In the genomic region with DNA sequence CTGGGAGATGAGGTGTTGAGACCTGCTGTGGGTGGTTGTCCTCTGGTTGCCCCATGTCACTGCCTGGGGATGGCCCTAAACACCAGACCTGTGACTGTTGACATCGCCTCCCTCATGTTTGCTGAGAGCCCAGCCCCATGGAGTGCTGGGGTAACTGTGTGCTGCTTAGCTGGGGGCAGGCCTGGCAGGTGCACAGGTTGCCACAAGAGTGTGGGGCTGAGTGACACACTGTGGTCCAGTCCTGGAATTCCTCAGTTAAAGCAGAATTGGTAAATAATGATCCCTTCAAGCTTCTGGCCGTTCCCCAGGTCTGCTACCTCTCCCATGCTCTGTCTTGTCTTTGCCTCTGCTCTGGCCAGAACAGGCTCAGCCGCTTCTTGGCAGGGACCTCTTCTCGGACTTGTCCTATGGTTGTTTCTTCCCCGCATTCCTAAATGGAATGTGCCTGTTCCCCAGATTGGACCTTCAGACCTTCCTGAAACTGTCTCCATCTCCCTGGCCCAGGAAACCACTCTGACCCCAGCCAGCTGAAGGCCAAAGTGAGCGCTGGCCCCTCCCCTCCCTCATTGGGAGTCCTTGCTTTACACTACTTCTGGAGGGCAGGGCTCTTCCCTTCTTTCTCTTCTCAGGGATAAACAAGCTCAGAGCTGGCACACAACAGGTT, we compare ENCODE assay signal across 1 cellular context.
TF ChIP-seq lines count a peak whose summit lies in the region.

No MANE protein-coding gene starts in this region.

TF ChIP-seq in SK-N-SH treated with all-trans-retinoic acid at 6 μM for 48 hours, 23 proteins besides CTCF, POLR2A, EP300 and RAD21 (continued from another document):
- TF ChIP-seq, protein P1, sequence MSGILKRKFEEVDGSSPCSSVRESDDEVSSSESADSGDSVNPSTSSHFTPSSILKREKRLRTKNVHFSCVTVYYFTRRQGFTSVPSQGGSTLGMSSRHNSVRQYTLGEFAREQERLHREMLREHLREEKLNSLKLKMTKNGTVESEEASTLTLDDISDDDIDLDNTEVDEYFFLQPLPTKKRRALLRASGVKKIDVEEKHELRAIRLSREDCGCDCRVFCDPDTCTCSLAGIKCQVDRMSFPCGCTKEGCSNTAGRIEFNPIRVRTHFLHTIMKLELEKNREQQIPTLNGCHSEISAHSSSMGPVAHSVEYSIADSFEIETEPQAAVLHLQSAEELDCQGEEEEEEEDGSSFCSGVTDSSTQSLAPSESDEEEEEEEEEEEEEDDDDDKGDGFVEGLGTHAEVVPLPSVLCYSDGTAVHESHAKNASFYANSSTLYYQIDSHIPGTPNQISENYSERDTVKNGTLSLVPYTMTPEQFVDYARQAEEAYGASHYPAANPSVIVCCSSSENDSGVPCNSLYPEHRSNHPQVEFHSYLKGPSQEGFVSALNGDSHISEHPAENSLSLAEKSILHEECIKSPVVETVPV (CRISPR knock-in tag; IDR thresholded peaks at IDR 0.05): no peak
- TF ChIP-seq, protein P2, sequence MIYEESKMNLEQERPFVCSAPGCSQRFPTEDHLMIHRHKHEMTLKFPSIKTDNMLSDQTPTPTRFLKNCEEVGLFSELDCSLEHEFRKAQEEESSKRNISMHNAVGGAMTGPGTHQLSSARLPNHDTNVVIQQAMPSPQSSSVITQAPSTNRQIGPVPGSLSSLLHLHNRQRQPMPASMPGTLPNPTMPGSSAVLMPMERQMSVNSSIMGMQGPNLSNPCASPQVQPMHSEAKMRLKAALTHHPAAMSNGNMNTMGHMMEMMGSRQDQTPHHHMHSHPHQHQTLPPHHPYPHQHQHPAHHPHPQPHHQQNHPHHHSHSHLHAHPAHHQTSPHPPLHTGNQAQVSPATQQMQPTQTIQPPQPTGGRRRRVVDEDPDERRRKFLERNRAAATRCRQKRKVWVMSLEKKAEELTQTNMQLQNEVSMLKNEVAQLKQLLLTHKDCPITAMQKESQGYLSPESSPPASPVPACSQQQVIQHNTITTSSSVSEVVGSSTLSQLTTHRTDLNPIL (CRISPR knock-in tag; IDR thresholded peaks at IDR 0.05; ENCODE audit: low read depth): no peak
- TF ChIP-seq SNAI2 (CRISPR knock-in tag; IDR thresholded peaks at IDR 0.05) (no peak), RARB (CRISPR knock-in tag; IDR thresholded peaks at IDR 0.05) (no peak), TOX (CRISPR knock-in tag; IDR thresholded peaks at IDR 0.05; ENCODE audit: borderline replicate concordance) (no peak), BACH2 (CRISPR knock-in tag; IDR thresholded peaks at IDR 0.05; ENCODE audit: borderline replicate concordance) (no peak), ISL1 (CRISPR knock-in tag; IDR thresholded peaks at IDR 0.05) (no peak), ESRRG (CRISPR knock-in tag; IDR thresholded peaks at IDR 0.05) (no peak), OSR1 (CRISPR knock-in tag; IDR thresholded peaks at IDR 0.05) (no peak)
- TF ChIP-seq, protein P3, sequence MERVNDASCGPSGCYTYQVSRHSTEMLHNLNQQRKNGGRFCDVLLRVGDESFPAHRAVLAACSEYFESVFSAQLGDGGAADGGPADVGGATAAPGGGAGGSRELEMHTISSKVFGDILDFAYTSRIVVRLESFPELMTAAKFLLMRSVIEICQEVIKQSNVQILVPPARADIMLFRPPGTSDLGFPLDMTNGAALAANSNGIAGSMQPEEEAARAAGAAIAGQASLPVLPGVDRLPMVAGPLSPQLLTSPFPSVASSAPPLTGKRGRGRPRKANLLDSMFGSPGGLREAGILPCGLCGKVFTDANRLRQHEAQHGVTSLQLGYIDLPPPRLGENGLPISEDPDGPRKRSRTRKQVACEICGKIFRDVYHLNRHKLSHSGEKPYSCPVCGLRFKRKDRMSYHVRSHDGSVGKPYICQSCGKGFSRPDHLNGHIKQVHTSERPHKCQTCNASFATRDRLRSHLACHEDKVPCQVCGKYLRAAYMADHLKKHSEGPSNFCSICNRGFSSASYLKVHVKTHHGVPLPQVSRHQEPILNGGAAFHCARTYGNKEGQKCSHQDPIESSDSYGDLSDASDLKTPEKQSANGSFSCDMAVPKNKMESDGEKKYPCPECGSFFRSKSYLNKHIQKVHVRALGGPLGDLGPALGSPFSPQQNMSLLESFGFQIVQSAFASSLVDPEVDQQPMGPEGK (CRISPR knock-in tag; IDR thresholded peaks at IDR 0.05; ENCODE audit: borderline replicate concordance): no peak
